Comparison of ENCODE assay signal across 10 cellular contexts in the genomic region with DNA sequence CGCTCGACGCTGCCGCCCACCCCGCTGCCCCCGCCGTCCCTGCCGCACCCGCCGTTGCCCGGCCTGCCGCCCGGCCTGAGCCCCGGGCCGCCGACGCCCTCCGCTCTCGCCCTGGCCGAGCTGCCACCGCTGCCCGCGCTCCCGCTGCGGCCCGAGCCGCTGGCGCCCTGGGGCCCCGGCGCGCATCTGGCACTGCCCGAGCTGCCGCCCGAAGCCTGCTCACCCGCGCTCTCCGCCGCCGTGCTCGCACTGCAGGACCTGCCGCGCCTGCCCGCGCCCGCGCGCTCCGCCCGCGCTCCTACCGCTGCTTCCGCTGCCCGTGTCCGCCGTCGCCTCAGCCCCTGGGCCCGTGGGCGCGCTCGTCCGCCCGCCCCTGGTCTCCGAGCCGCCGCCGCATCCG. TPM values are rescaled to one million over a fixed set of nuclear protein-coding genes. Genes with fewer than 3 reads are reported as not detected.
A peak's percentile ranks its signal among the peaks of the same experiment; 100 is the strongest.
DNase-seq lines count a peak whose midpoint lies in the region; ATAC-seq, FAIRE-seq and TF ChIP-seq lines count a peak whose summit lies in the region.
"Had no signal": no experiment of that assay in that cellular context is flagged by ENCODE, and none has a peak within 500 bp of the region (broad histone marks: within the 10 kb centered on the region; RNA-seq: fewer than 3 reads in every experiment).

No MANE protein-coding gene starts in this region.

- TF ChIP-seq EP300 in K562 (IDR thresholded peaks at IDR 0.05; ENCODE audit: low read length), result no peak

- H3K9me2 ChIP-seq in Karpas-422 (replicated peaks; ENCODE audit: insufficient read depth, low read length), result no peaks in the 10 kb centered on the region

- no peak for TF ChIP-seq RAD21 in K562 (CRISPR knock-in tag; conservative IDR thresholded peaks at IDR 0.05 in 1 of 2, IDR thresholded peaks at IDR 0.05 in 1 of 2)

- peaks cover 8% of the 10 kb centered on the region for H3K27me3 Mint-ChIP-seq in activated T-cell treated with anti-CD3 and anti-CD28 coated beads, Interleukin-2, amount 50 U/mL, for 4 hours (ENCODE audit: low read depth)
- peaks cover 53% of the 10 kb centered on the region for H3K27me3 Mint-ChIP-seq in stimulated activated naive CD8-positive, alpha-beta T cell treated with anti-CD3 and anti-CD28 coated beads, Interleukin-15, amount 100 ng/mL, for 72 hours
- peaks cover 8 to 9% of the 10 kb centered on the region in 2 donors for H3K27me3 Mint-ChIP-seq in CD8-positive, alpha-beta memory T cell

- H3K4me3 Mint-ChIP-seq in activated T-cell treated with anti-CD3 and anti-CD28 coated beads, Interleukin-2, amount 50 U/mL, for 4 hours, result no peak overlapping the region
- peak overlapping the region in 1 of 2 donors; percentile 71 for H3K4me3 Mint-ChIP-seq in stimulated activated naive CD8-positive, alpha-beta T cell treated with anti-CD3 and anti-CD28 coated beads, Interleukin-15, amount 100 ng/mL, for 72 hours
- no peak overlapping the region for H3K4me3 Mint-ChIP-seq in CD8-positive, alpha-beta memory T cell

- POLR2A ChIA-PET in K562 (lab: Yijun Ruan, JAX), result interaction anchor here (0.7 to 1.3 kb wide), 8 partner anchors 15 to 437 kb away, joined by 3 to 7 read pairs (median 4); a partner anchor contains a TSS
- POLR2A ChIA-PET in CD8-positive, alpha-beta memory T cell (lab: Charles Lee), result interaction anchor here (0.7 to 1.0 kb wide), 6 partner anchors 16 to 54 kb away, joined by 3 to 7 read pairs (median 4); a partner anchor contains a TSS

- no peaks in the 10 kb centered on the region for H3K9me3 ChIP-seq in K562 (replicated peaks; ENCODE audit: control insufficient read depth, insufficient read depth, low read depth, low read length)
- H3K9me3 ChIP-seq in Karpas-422 (ENCODE audit: low read length), result no peaks in the 10 kb centered on the region
- no peaks in the 10 kb centered on the region for H3K9me3 ChIP-seq in CD8-positive, alpha-beta memory T cell (ENCODE audit: low read length)
- H3K9me3 ChIP-seq: adrenal gland had no signal

- H2AFZ ChIP-seq in K562 (ENCODE audit: low read depth, low read length) (no peak overlapping the region), Karpas-422 (ENCODE audit: low read length) (no peak overlapping the region)

- H3K27ac ChIP-seq in K562 (ENCODE audit: extremely low read depth, low read depth, low read length) (no peak overlapping the region; the same call in 2 of the 3 replicates), Karpas-422 (ENCODE audit: low read length) (no peak overlapping the region)
- H3K27ac ChIP-seq in CD8-positive, alpha-beta memory T cell (ENCODE audit: low read depth, low read length), result no peak overlapping the region

- peaks cover 24% of the 10 kb centered on the region for H3K4me1 Mint-ChIP-seq in activated T-cell treated with anti-CD3 and anti-CD28 coated beads, Interleukin-2, amount 50 U/mL, for 4 hours (ENCODE audit: low read depth)
- H3K4me1 Mint-ChIP-seq in stimulated activated naive CD8-positive, alpha-beta T cell treated with anti-CD3 and anti-CD28 coated beads, Interleukin-15, amount 100 ng/mL, for 72 hours, result peaks cover 28% of the 10 kb centered on the region
- peaks cover 24 to 34% (median 28%) of the 10 kb centered on the region in 3 donors for H3K4me1 Mint-ChIP-seq in CD8-positive, alpha-beta memory T cell

- H3K27me3 ChIP-seq in K562 (ENCODE audit: control insufficient read depth in 2 of 2, insufficient read depth in 2 of 2, low read length in 2 of 2) (no peaks in the 10 kb centered on the region), Karpas-422 (ENCODE audit: low read length) (no peaks in the 10 kb centered on the region)
- H3K27me3 ChIP-seq in CD8-positive, alpha-beta memory T cell (ENCODE audit: insufficient read depth, low read length, poor library complexity, severe bottlenecking), result no peaks in the 10 kb centered on the region

- H3K4me1 ChIP-seq in K562 (replicated peaks in 1 of 2; ENCODE audit: control insufficient read depth in 2 of 2, insufficient read depth in 2 of 2, low read length in 2 of 2) (peaks cover 28 to 60% of the 10 kb centered on the region in 2 experiments), Karpas-422 (ENCODE audit: low read length) (peaks cover 3% of the 10 kb centered on the region)
- peaks cover 22% of the 10 kb centered on the region for H3K4me1 ChIP-seq in CD8-positive, alpha-beta memory T cell (ENCODE audit: insufficient read depth, low read length)

- CTCF ChIA-PET in K562 (lab: Yijun Ruan, JAX; ENCODE audit: low intra/inter-chr PET ratio), result interaction anchor here (1.3 kb wide), 1 partner anchor 24 kb away, joined by 3 read pairs; no protein-coding TSS in a partner anchor
- CTCF ChIA-PET in CD8-positive, alpha-beta memory T cell (lab: Charles Lee), result interaction anchor here (0.7 to 14.4 kb wide), 18 partner anchors 8 to 162 kb away, joined by 3 to 289 read pairs (median 4); a partner anchor contains a TSS

- H4K20me1 ChIP-seq in K562 (replicated peaks; ENCODE audit: control insufficient read depth, insufficient read depth, low read length) (no peaks in the 10 kb centered on the region), Karpas-422 (ENCODE audit: insufficient read depth, low read depth, low read length) (no peaks in the 10 kb centered on the region)

- H3K9ac ChIP-seq in K562 (ENCODE audit: insufficient read depth in 1 of 2, low read depth in 2 of 2, low read length in 2 of 2), result peak overlapping the region in 1 of 2 experiments; percentile 72; a peak in 2 of 4 replicates
- no peak overlapping the region for H3K9ac ChIP-seq in Karpas-422 (ENCODE audit: low read length)

- H3K4me3 ChIP-seq in K562 (peak overlapping the region; percentile 50), Karpas-422 (ENCODE audit: low read length) (no peak overlapping the region)
- no peak overlapping the region for H3K4me3 ChIP-seq in CD8-positive, alpha-beta memory T cell (ENCODE audit: low read length)

- H3K79me2 ChIP-seq in K562 (ENCODE audit: control insufficient read depth, insufficient read depth, low read length) (peaks cover 22% of the 10 kb centered on the region), Karpas-422 (ENCODE audit: low read length) (no peaks in the 10 kb centered on the region)

- DNase-seq in activated T-cell treated with anti-CD3 and anti-CD28 coated beads, Interleukin-2, amount 50 U/mL, for 4 hours, result no peak
- no peak for DNase-seq in activated T-cell treated with anti-CD3 and anti-CD28 coated beads for 4 hours
- peak in 1 of 4 experiments; percentile 35 for DNase-seq in K562 (ENCODE audit: extremely low read depth in 1 of 4, low spot score in 3 of 4)
- no peak for DNase-seq in stimulated activated naive CD8-positive, alpha-beta T cell treated with anti-CD3 and anti-CD28 coated beads, Interleukin-15, amount 100 ng/mL, for 72 hours
- DNase-seq in Karpas-422, result no peak
- no peak for DNase-seq in CD8-positive, alpha-beta memory T cell
- DNase-seq in germinal center (ENCODE audit: low spot score), result no peak

- no peaks in the 10 kb centered on the region for H3K36me3 Mint-ChIP-seq in activated T-cell treated with anti-CD3 and anti-CD28 coated beads, Interleukin-2, amount 50 U/mL, for 4 hours (ENCODE audit: insufficient read depth)
- H3K36me3 Mint-ChIP-seq in CD8-positive, alpha-beta memory T cell, result no peaks in the 10 kb centered on the region

- H3K9me1 ChIP-seq in K562 (ENCODE audit: control insufficient read depth, insufficient read depth, low read length), result no peaks in the 10 kb centered on the region

- WGBS in K562 (ENCODE audit: insufficient coverage, low coverage, missing lambda C conversion rate), result 3% methylated on average over 6 of the region's 67 CpGs

- intact Hi-C loops in K562 (cut with micrococcal nuclease), result no loop called here

- FAIRE-seq in K562 (lab: Jason Lieb, UNC), result no peak

- H3K36me3 ChIP-seq in K562 (ENCODE audit: control insufficient read depth, insufficient read depth, low read length) (peaks cover 3% of the 10 kb centered on the region; the same call in 2 of the 3 replicates), Karpas-422 (ENCODE audit: insufficient read depth, low read length) (no peaks in the 10 kb centered on the region)
- no peaks in the 10 kb centered on the region for H3K36me3 ChIP-seq in CD8-positive, alpha-beta memory T cell (ENCODE audit: insufficient read depth, low read length)
- H3K36me3 ChIP-seq: adrenal gland had no signal

- no TSS peak for BruUV-seq in K562 (replicated peaks; lab: Mats Ljungman, UMichigan)

- peak; percentile 23 to 28 for ATAC-seq in activated T-cell treated with anti-CD3 and anti-CD28 coated beads, Interleukin-2, amount 50 U/mL, for 4 hours
- peak; percentile 18 for ATAC-seq in HG03135 (IDR thresholded peaks at IDR 0.05; ENCODE audit: unreplicated experiment)
- ATAC-seq in K562, result no peak
- ATAC-seq in stimulated activated naive CD8-positive, alpha-beta T cell treated with anti-CD3 and anti-CD28 coated beads, Interleukin-15, amount 100 ng/mL, for 72 hours, result peak; percentile 34

- H3K9me3 Mint-ChIP-seq in activated T-cell treated with anti-CD3 and anti-CD28 coated beads, Interleukin-2, amount 50 U/mL, for 4 hours, result no peaks in the 10 kb centered on the region
- H3K9me3 Mint-ChIP-seq in stimulated activated naive CD8-positive, alpha-beta T cell treated with anti-CD3 and anti-CD28 coated beads, Interleukin-15, amount 100 ng/mL, for 72 hours, result no peaks in the 10 kb centered on the region
- peaks cover 0 to 2% (median 0%) of the 10 kb centered on the region in 5 donors for H3K9me3 Mint-ChIP-seq in CD8-positive, alpha-beta memory T cell

- H3K4me2 ChIP-seq in K562 (ENCODE audit: insufficient read depth, low read length) (peak overlapping the region; percentile 63; the same call in 1 of the 2 replicates), Karpas-422 (ENCODE audit: low read depth, low read length, poor library complexity, severe bottlenecking) (no peak overlapping the region)

- H3K27ac Mint-ChIP-seq in stimulated activated naive CD8-positive, alpha-beta T cell treated with anti-CD3 and anti-CD28 coated beads, Interleukin-15, amount 100 ng/mL, for 72 hours, result no peak overlapping the region
- H3K27ac Mint-ChIP-seq in CD8-positive, alpha-beta memory T cell, result peak overlapping the region in 1 of 8 donors; percentile 79

- no peak for TF ChIP-seq POLR2A in K562 (conservative IDR thresholded peaks at IDR 0.05)

- TF ChIP-seq CTCF in K562 (IDR thresholded peaks at IDR 0.05 in 2 of 3, conservative IDR thresholded peaks at IDR 0.05 in 1 of 3; ENCODE audit: insufficient read depth in 2 of 3, low read depth in 1 of 3, low read length in 3 of 3), result no peak

- in situ Hi-C loops in K562 (cut with MboI), result no loop called here

RNA-seq across cellular contexts. Expression of a gene that starts 8.4 kb away (rescaled TPM):
- total RNA-seq in activated T-cell treated with anti-CD3 and anti-CD28 coated beads, Interleukin-2, amount 50 U/mL, for 4 hours, result not detected
- 0.99 and 3.1 TPM in 2 replicates for total RNA-seq in K562 (2011; cell fraction: chromatin; rRNA removed; ENCODE audit: low replicate concordance)
- total RNA-seq in K562 (2011; cell fraction: nucleolus; rRNA removed), result 2.0 and 3.0 TPM in 2 replicates
- 1.1 and 1.5 TPM in 2 replicates for total RNA-seq in K562 (2011; cell fraction: nucleoplasm; rRNA removed)
- 0.12 TPM in 1 of 2 replicates, not detected in the other for total RNA-seq in K562 (2014; rRNA removed)
- total RNA-seq in K562 (2014; rRNA removed; fragmentation: Illumina TruSeq; extraction: Trizol), result not detected in 2 replicates
- total RNA-seq in K562 (2015; rRNA removed; fragmentation: Illumina TruSeq; extraction: Trizol), result 0.15 and 0.22 TPM in 2 replicates
- 0.40 and 0.44 TPM in 2 replicates for total RNA-seq in K562 (2021)
- 0.18 and 0.27 TPM in 2 replicates for polyA plus RNA-seq in K562 (2011; rRNA removed)
- 0.29 and 0.36 TPM in 2 replicates for polyA plus RNA-seq in K562 (2011; cell fraction: cytosol; rRNA removed)
- polyA plus RNA-seq in K562 (2011; cell fraction: nucleus; rRNA removed), result 1.6 and 2.9 TPM in 2 replicates
- polyA plus RNA-seq in K562 (2012), result 0.79 and 2.7 TPM in 2 replicates
- polyA plus RNA-seq in K562 (2014; fragmentation: Illumina TruSeq; extraction: Trizol), result 0.10 and 0.12 TPM in 2 replicates
- polyA plus RNA-seq in K562 (2014; fragmentation: Nextera tagmentation; extraction: Ambion mirVana), result not detected
- 0.16 and 0.24 TPM in 2 replicates for polyA plus RNA-seq in K562 (2014; rRNA removed)
- polyA minus RNA-seq in K562 (2011; rRNA and poly(A)+ RNA removed), result 0.09 and 0.18 TPM in 2 replicates
- 1.1 TPM in 1 of 2 replicates, not detected in the other for polyA minus RNA-seq in K562 (2011; cell fraction: cytosol; rRNA and poly(A)+ RNA removed)
- 0.54 and 1.00 TPM in 2 replicates for polyA minus RNA-seq in K562 (2011; cell fraction: nucleus; rRNA and poly(A)+ RNA removed)
- not detected in 2 replicates for total RNA-seq in Karpas-422 (2014; rRNA removed; shearing (Covaris generic); ENCODE audit: low replicate concordance)
- not detected for total RNA-seq in CD8-positive, alpha-beta memory T cell
- not detected for polyA plus RNA-seq in CD8-positive, alpha-beta memory T cell
- total RNA-seq: M059J had no signal

RNA-seq across cellular contexts. Expression of a gene that starts 13.7 kb away (rescaled TPM):
- total RNA-seq in activated T-cell treated with anti-CD3 and anti-CD28 coated beads, Interleukin-2, amount 50 U/mL, for 4 hours, result under 1 TPM; 0.18 to 0.30 (median 0.22) TPM
- 0.53 and 0.65 TPM in 2 replicates for total RNA-seq in K562 (2011; cell fraction: chromatin; rRNA removed; ENCODE audit: low replicate concordance)
- 2.2 and 2.5 TPM in 2 replicates for total RNA-seq in K562 (2011; cell fraction: nucleolus; rRNA removed)
- total RNA-seq in K562 (2011; cell fraction: nucleoplasm; rRNA removed), result 0.73 and 0.76 TPM in 2 replicates
- 0.23 and 0.49 TPM in 2 replicates for total RNA-seq in K562 (2014; rRNA removed)
- 0.22 and 0.38 TPM in 2 replicates for total RNA-seq in K562 (2014; rRNA removed; fragmentation: Illumina TruSeq; extraction: Trizol)
- 0.26 TPM in 1 of 2 replicates, not detected in the other for total RNA-seq in K562 (2015; rRNA removed; fragmentation: Illumina TruSeq; extraction: Trizol)
- 0.75 and 1.1 TPM in 2 replicates for total RNA-seq in K562 (2021)
- polyA plus RNA-seq in K562 (2011; rRNA removed), result 0.56 and 0.93 TPM in 2 replicates
- 0.58 and 1.1 TPM in 2 replicates for polyA plus RNA-seq in K562 (2011; cell fraction: cytosol; rRNA removed)
- 0.24 and 0.42 TPM in 2 replicates for polyA plus RNA-seq in K562 (2011; cell fraction: nucleus; rRNA removed)
- polyA plus RNA-seq in K562 (2012), result 0.49 and 1.1 TPM in 2 replicates
- polyA plus RNA-seq in K562 (2014; fragmentation: Illumina TruSeq; extraction: Trizol), result 0.45 and 0.83 TPM in 2 replicates
- not detected for polyA plus RNA-seq in K562 (2014; fragmentation: Nextera tagmentation; extraction: Ambion mirVana)
- polyA plus RNA-seq in K562 (2014; rRNA removed), result 0.20 and 0.32 TPM in 2 replicates
- polyA minus RNA-seq in K562 (2011; rRNA and poly(A)+ RNA removed), result 0.32 and 0.39 TPM in 2 replicates
- 1.0 and 2.1 TPM in 2 replicates for polyA minus RNA-seq in K562 (2011; cell fraction: cytosol; rRNA and poly(A)+ RNA removed)
- polyA minus RNA-seq in K562 (2011; cell fraction: nucleus; rRNA and poly(A)+ RNA removed), result not detected in 2 replicates
- total RNA-seq in Karpas-422 (2014; rRNA removed; shearing (Covaris generic); ENCODE audit: low replicate concordance), result not detected in 2 replicates
- not detected for total RNA-seq in CD8-positive, alpha-beta memory T cell
- not detected for polyA plus RNA-seq in CD8-positive, alpha-beta memory T cell
- polyA plus RNA-seq: adrenal gland had no signal

RNA-seq across cellular contexts. Expression of a gene that starts 15.8 kb away (rescaled TPM):
- 1 to 10 TPM; 4.2 to 6.9 (median 5.1) TPM for total RNA-seq in activated T-cell treated with anti-CD3 and anti-CD28 coated beads, Interleukin-2, amount 50 U/mL, for 4 hours
- total RNA-seq in K562 (2011; cell fraction: chromatin; rRNA removed; ENCODE audit: low replicate concordance), result 22.8 and 80.5 TPM in 2 replicates
- total RNA-seq in K562 (2011; cell fraction: nucleolus; rRNA removed), result 79.5 and 92.2 TPM in 2 replicates
- 54.3 and 65.7 TPM in 2 replicates for total RNA-seq in K562 (2011; cell fraction: nucleoplasm; rRNA removed)
- total RNA-seq in K562 (2014; rRNA removed), result 55.9 and 61.8 TPM in 2 replicates
- 15.5 and 16.0 TPM in 2 replicates for total RNA-seq in K562 (2014; rRNA removed; fragmentation: Illumina TruSeq; extraction: Trizol)
- 26.5 and 27.6 TPM in 2 replicates for total RNA-seq in K562 (2015; rRNA removed; fragmentation: Illumina TruSeq; extraction: Trizol)
- 29.3 and 32.1 TPM in 2 replicates for total RNA-seq in K562 (2021)
- polyA plus RNA-seq in K562 (2011; rRNA removed), result 25.7 and 30.0 TPM in 2 replicates
- polyA plus RNA-seq in K562 (2011; cell fraction: cytosol; rRNA removed), result 31.2 and 111 TPM in 2 replicates
- polyA plus RNA-seq in K562 (2011; cell fraction: nucleus; rRNA removed), result 55.9 and 141 TPM in 2 replicates
- polyA plus RNA-seq in K562 (2012), result 22.9 and 23.5 TPM in 2 replicates
- 19.0 and 26.3 TPM in 2 replicates for polyA plus RNA-seq in K562 (2014; fragmentation: Illumina TruSeq; extraction: Trizol)
- polyA plus RNA-seq in K562 (2014; fragmentation: Nextera tagmentation; extraction: Ambion mirVana), result under 1 TPM; 0.41 to 0.66 TPM
- polyA plus RNA-seq in K562 (2014; rRNA removed), result 46.8 and 52.9 TPM in 2 replicates
- polyA minus RNA-seq in K562 (2011; rRNA and poly(A)+ RNA removed), result 3.7 and 7.9 TPM in 2 replicates
- 25.0 and 27.7 TPM in 2 replicates for polyA minus RNA-seq in K562 (2011; cell fraction: cytosol; rRNA and poly(A)+ RNA removed)
- polyA minus RNA-seq in K562 (2011; cell fraction: nucleus; rRNA and poly(A)+ RNA removed), result 29.5 and 30.0 TPM in 2 replicates
- 4.9 and 9.4 TPM in 2 replicates for total RNA-seq in Karpas-422 (2014; rRNA removed; shearing (Covaris generic); ENCODE audit: low replicate concordance)
- 1 to 10 TPM; 3.7 to 4.5 TPM for total RNA-seq in CD8-positive, alpha-beta memory T cell
- 2.1 TPM for polyA plus RNA-seq in CD8-positive, alpha-beta memory T cell

RNA-seq across cellular contexts. Expression of a gene that starts 19.4 kb away (rescaled TPM):
- total RNA-seq in activated T-cell treated with anti-CD3 and anti-CD28 coated beads, Interleukin-2, amount 50 U/mL, for 4 hours, result 10 to 100 TPM; 32.7 to 36.9 (median 33.9) TPM
- 4.0 and 6.9 TPM in 2 replicates for total RNA-seq in K562 (2011; cell fraction: chromatin; rRNA removed; ENCODE audit: low replicate concordance)
- 7.2 and 7.8 TPM in 2 replicates for total RNA-seq in K562 (2011; cell fraction: nucleolus; rRNA removed)
- total RNA-seq in K562 (2011; cell fraction: nucleoplasm; rRNA removed), result 2.9 and 7.3 TPM in 2 replicates
- 19.3 and 32.1 TPM in 2 replicates for total RNA-seq in K562 (2014; rRNA removed)
- total RNA-seq in K562 (2014; rRNA removed; fragmentation: Illumina TruSeq; extraction: Trizol), result 3.9 and 5.1 TPM in 2 replicates
- 9.4 and 11.2 TPM in 2 replicates for total RNA-seq in K562 (2015; rRNA removed; fragmentation: Illumina TruSeq; extraction: Trizol)
- 27.8 and 29.0 TPM in 2 replicates for total RNA-seq in K562 (2021)
- polyA plus RNA-seq in K562 (2011; rRNA removed), result 5.2 and 8.1 TPM in 2 replicates
- polyA plus RNA-seq in K562 (2011; cell fraction: cytosol; rRNA removed), result 14.9 and 33.5 TPM in 2 replicates
- polyA plus RNA-seq in K562 (2011; cell fraction: nucleus; rRNA removed), result 15.9 and 23.6 TPM in 2 replicates
- 33.0 and 38.8 TPM in 2 replicates for polyA plus RNA-seq in K562 (2012)
- 15.6 and 31.2 TPM in 2 replicates for polyA plus RNA-seq in K562 (2014; fragmentation: Illumina TruSeq; extraction: Trizol)
- 1 to 10 TPM; 2.2 to 4.1 TPM for polyA plus RNA-seq in K562 (2014; fragmentation: Nextera tagmentation; extraction: Ambion mirVana)
- polyA plus RNA-seq in K562 (2014; rRNA removed), result 19.2 and 24.0 TPM in 2 replicates
- polyA minus RNA-seq in K562 (2011; rRNA and poly(A)+ RNA removed), result 1.4 and 2.3 TPM in 2 replicates
- 8.2 and 13.5 TPM in 2 replicates for polyA minus RNA-seq in K562 (2011; cell fraction: cytosol; rRNA and poly(A)+ RNA removed)
- 2.3 and 4.6 TPM in 2 replicates for polyA minus RNA-seq in K562 (2011; cell fraction: nucleus; rRNA and poly(A)+ RNA removed)
- 51.7 and 67.8 TPM in 2 replicates for total RNA-seq in Karpas-422 (2014; rRNA removed; shearing (Covaris generic); ENCODE audit: low replicate concordance)
- 10 to 100 TPM; 25.6 to 26.3 TPM for total RNA-seq in CD8-positive, alpha-beta memory T cell
- polyA plus RNA-seq in CD8-positive, alpha-beta memory T cell, result 23.7 TPM

RNA-seq across cellular contexts. Expression of a gene that starts 19.5 kb away (rescaled TPM):
- total RNA-seq in activated T-cell treated with anti-CD3 and anti-CD28 coated beads, Interleukin-2, amount 50 U/mL, for 4 hours, result 10 to 100 TPM; 70.4 to 86.3 (median 71.7) TPM
- 53.2 and 110 TPM in 2 replicates for total RNA-seq in K562 (2011; cell fraction: chromatin; rRNA removed; ENCODE audit: low replicate concordance)
- 76.5 and 89.0 TPM in 2 replicates for total RNA-seq in K562 (2011; cell fraction: nucleolus; rRNA removed)
- 47.3 and 55.1 TPM in 2 replicates for total RNA-seq in K562 (2011; cell fraction: nucleoplasm; rRNA removed)
- total RNA-seq in K562 (2014; rRNA removed) (51.2 and 66.7 TPM in 2 replicates), K562 (2014; rRNA removed; fragmentation: Illumina TruSeq; extraction: Trizol) (13.2 and 22.3 TPM in 2 replicates), K562 (2015; rRNA removed; fragmentation: Illumina TruSeq; extraction: Trizol) (42.7 and 46.7 TPM in 2 replicates), K562 (2021) (65.4 and 70.1 TPM in 2 replicates)
- polyA plus RNA-seq in K562 (2011; rRNA removed) (38.7 and 47.4 TPM in 2 replicates), K562 (2014; fragmentation: Illumina TruSeq; extraction: Trizol) (42.3 and 48.3 TPM in 2 replicates), K562 (2014; fragmentation: Nextera tagmentation; extraction: Ambion mirVana) (1 to 10 TPM; 2.5 to 5.5 TPM), K562 (2014; rRNA removed) (64.5 and 66.6 TPM in 2 replicates)
- 53.0 and 93.1 TPM in 2 replicates for polyA plus RNA-seq in K562 (2011; cell fraction: cytosol; rRNA removed)
- 154 TPM in 2 replicates for polyA plus RNA-seq in K562 (2011; cell fraction: nucleus; rRNA removed)
- polyA plus RNA-seq in K562 (2012), result 65.3 and 65.6 TPM in 2 replicates
- 19.6 and 28.3 TPM in 2 replicates for polyA minus RNA-seq in K562 (2011; rRNA and poly(A)+ RNA removed)
- polyA minus RNA-seq in K562 (2011; cell fraction: cytosol; rRNA and poly(A)+ RNA removed), result 32.0 and 41.0 TPM in 2 replicates
- 17.4 and 24.7 TPM in 2 replicates for polyA minus RNA-seq in K562 (2011; cell fraction: nucleus; rRNA and poly(A)+ RNA removed)
- 20.0 and 35.8 TPM in 2 replicates for total RNA-seq in Karpas-422 (2014; rRNA removed; shearing (Covaris generic); ENCODE audit: low replicate concordance)
- total RNA-seq in CD8-positive, alpha-beta memory T cell, result 10 to 100 TPM; 56.8 to 59.4 TPM
- polyA plus RNA-seq in CD8-positive, alpha-beta memory T cell, result 46.2 TPM
